ENCODE assay signal across 9 cellular contexts in the genomic region with DNA sequence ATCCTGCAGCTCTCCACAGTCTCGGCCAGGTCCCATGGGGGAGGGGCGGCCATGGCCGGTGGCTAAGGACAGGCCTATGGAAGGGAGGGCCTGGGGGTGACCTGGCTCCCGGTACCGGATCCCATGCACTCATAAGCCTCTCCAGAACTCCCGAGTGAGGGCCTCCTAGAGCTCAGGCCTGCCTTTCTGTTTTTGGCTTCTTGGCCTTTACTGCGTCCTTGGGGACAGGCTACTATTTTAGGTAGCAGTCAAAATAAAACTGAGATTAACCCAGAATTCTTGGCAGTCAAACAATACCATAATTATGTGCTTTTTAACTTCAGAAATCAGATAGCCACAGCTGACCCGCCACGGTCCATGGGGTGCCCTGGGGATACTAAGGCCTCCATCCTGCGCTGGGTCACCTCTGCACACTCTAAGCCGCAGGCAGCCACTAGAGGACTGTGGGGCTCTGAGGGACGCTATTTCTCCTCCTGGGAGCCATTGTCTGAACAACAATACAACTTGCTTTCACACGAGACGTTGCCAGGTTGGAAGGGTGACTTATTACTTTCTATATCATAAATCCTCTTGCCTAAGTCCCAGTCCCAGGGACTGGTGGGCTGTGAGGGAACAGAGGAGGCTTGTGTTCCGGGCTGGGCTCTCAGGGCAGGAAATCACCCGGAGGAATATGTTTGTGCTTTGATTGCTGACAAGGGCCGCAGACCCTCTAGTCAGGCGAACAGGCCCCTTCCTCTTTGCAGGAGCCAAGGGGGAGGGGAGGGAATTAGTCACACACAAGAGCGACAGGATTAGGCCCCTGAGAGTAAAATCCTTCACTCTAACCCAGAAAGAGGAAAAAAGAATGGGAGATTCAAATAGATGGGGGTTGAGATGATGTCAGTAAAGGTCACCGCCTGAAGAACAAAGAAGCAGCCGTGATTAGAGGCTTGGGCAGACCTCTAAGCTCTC. TPM values are rescaled to one million over a fixed set of nuclear protein-coding genes. Genes with fewer than 3 reads are reported as not detected.
DNase-seq lines count a peak whose midpoint lies in the region; ATAC-seq and TF ChIP-seq lines count a peak whose summit lies in the region.
"Had no signal": no experiment of that assay in that cellular context is flagged by ENCODE, and none has a peak within 500 bp of the region (broad histone marks: within the 10 kb centered on the region; RNA-seq: fewer than 3 reads in every experiment).

No MANE protein-coding gene starts in this region.

- intact Hi-C loops in Right ventricle myocardium superior (cut with DNase I) = loop anchor here (10.0 kb wide), 1 partner anchor 92 kb away; no protein-coding TSS in a partner anchor

- H3K9me2 ChIP-seq in SK-N-SH = no peaks in the 10 kb centered on the region

- WGBS in SK-N-SH (ENCODE audit: low lambda C conversion rate) = 88% methylated on average over 20 of the region's 21 CpGs

- POLR2A ChIA-PET in SK-N-SH (lab: Yijun Ruan, JAX) = no interaction called here

- H3F3A ChIP-seq in SK-N-SH (replicated peaks; ENCODE audit: insufficient read depth) = peaks cover 3% of the 10 kb centered on the region

- H3K9me3 ChIP-seq in SK-N-SH (peaks cover 5% of the 10 kb centered on the region; the same call in 1 of the 2 replicates), parathyroid adenoma (ENCODE audit: control insufficient read depth, low read length) (no peaks in the 10 kb centered on the region)

- no peak overlapping the region for H3K9ac ChIP-seq in SK-N-SH
- no peak overlapping the region for H3K9ac ChIP-seq in parathyroid adenoma

- TF ChIP-seq EP300 in SK-N-SH (IDR thresholded peaks at IDR 0.05; ENCODE audit: borderline replicate concordance in 1 of 2, low read depth in 1 of 2, low read length in 1 of 2) = no peak

- DNase-seq in Daoy (ENCODE audit: low read depth) = peak; percentile 59
- DNase-seq in SK-N-SH = peak; percentile 50
- DNase-seq in Right ventricle myocardium superior = peak; percentile 76
- no peak for DNase-seq in OCI-M2 (lab: John Stamatoyannopoulos, UW; ENCODE audit: unreplicated experiment)
- DNase-seq: NCI-H1694 had no signal

- H3K36me3 ChIP-seq in SK-N-SH (replicated peaks in 1 of 2; ENCODE audit: control insufficient read depth in 1 of 2, insufficient read depth in 2 of 2, low read length in 1 of 2) (no peaks in the 10 kb centered on the region), parathyroid adenoma (ENCODE audit: control insufficient read depth, insufficient read depth, low read length) (no peaks in the 10 kb centered on the region)

- H3K4me3 ChIP-seq in SK-N-SH (ENCODE audit: low read depth in 2 of 2, low read length in 1 of 2) = no peak overlapping the region
- no peak overlapping the region for H3K4me3 ChIP-seq in parathyroid adenoma (ENCODE audit: low read depth, low read length)

- H3K4me2 ChIP-seq in SK-N-SH = no peak overlapping the region
- H3K4me2 ChIP-seq in parathyroid adenoma (ENCODE audit: low read length) = no peak overlapping the region

- H2AFZ ChIP-seq in SK-N-SH (ENCODE audit: low read depth) (peak overlapping the region; percentile 32; the same call in 1 of the 2 replicates), parathyroid adenoma (peak overlapping the region; percentile 6)

- CTCF ChIA-PET in SK-N-SH (lab: Yijun Ruan, JAX) = interaction anchor here (0.5 to 3.5 kb wide), 4 partner anchors 16 to 94 kb away, joined by 3 to 14 read pairs (median 4); no protein-coding TSS in a partner anchor

- H3K79me2 ChIP-seq in SK-N-SH (ENCODE audit: insufficient read depth) (no peaks in the 10 kb centered on the region), parathyroid adenoma (no peaks in the 10 kb centered on the region)

- H3K27me3 ChIP-seq in SK-N-SH (ENCODE audit: insufficient read depth) (no peaks in the 10 kb centered on the region), parathyroid adenoma (ENCODE audit: control insufficient read depth, insufficient read depth, low read length) (no peaks in the 10 kb centered on the region)

- TF ChIP-seq CTCF in SK-N-SH (IDR thresholded peaks at IDR 0.05) = no peak
- TF ChIP-seq CTCF in parathyroid adenoma (IDR thresholded peaks at IDR 0.05) = no peak

- no peak for TF ChIP-seq RAD21 in SK-N-SH (IDR thresholded peaks at IDR 0.05; ENCODE audit: low read length)

- ATAC-seq in Right ventricle myocardium superior (ENCODE audit: poor library complexity) (peak; percentile 82), GM21526 (IDR thresholded peaks at IDR 0.05; ENCODE audit: low FRiP score, unreplicated experiment) (no peak), GM21717 (IDR thresholded peaks at IDR 0.05; ENCODE audit: unreplicated experiment) (no peak), GM21619 (IDR thresholded peaks at IDR 0.05; ENCODE audit: unreplicated experiment) (no peak)

- H3K27ac ChIP-seq in SK-N-SH (ENCODE audit: low read depth in 2 of 2, low read length in 1 of 2) (peak overlapping the region; percentile 8 to 23; a peak in 2 of 4 replicates), parathyroid adenoma (no peak overlapping the region)

- H4K20me1 ChIP-seq in SK-N-SH (ENCODE audit: insufficient read depth) = no peaks in the 10 kb centered on the region

- H3K4me1 ChIP-seq in SK-N-SH (ENCODE audit: control insufficient read depth in 1 of 2, insufficient read depth in 2 of 2, low read depth in 1 of 2, low read length in 1 of 2) (peaks cover 8 to 19% of the 10 kb centered on the region in 2 experiments; a peak in 2 of 4 replicates), parathyroid adenoma (peaks cover 5% of the 10 kb centered on the region)

TF ChIP-seq in SK-N-SH, 30 proteins besides CTCF, POLR2A, EP300 and RAD21:
- TF ChIP-seq TAF1 (IDR thresholded peaks at IDR 0.05; ENCODE audit: borderline replicate concordance, low read depth, low read length) = no peak
- TF ChIP-seq, protein P1, sequence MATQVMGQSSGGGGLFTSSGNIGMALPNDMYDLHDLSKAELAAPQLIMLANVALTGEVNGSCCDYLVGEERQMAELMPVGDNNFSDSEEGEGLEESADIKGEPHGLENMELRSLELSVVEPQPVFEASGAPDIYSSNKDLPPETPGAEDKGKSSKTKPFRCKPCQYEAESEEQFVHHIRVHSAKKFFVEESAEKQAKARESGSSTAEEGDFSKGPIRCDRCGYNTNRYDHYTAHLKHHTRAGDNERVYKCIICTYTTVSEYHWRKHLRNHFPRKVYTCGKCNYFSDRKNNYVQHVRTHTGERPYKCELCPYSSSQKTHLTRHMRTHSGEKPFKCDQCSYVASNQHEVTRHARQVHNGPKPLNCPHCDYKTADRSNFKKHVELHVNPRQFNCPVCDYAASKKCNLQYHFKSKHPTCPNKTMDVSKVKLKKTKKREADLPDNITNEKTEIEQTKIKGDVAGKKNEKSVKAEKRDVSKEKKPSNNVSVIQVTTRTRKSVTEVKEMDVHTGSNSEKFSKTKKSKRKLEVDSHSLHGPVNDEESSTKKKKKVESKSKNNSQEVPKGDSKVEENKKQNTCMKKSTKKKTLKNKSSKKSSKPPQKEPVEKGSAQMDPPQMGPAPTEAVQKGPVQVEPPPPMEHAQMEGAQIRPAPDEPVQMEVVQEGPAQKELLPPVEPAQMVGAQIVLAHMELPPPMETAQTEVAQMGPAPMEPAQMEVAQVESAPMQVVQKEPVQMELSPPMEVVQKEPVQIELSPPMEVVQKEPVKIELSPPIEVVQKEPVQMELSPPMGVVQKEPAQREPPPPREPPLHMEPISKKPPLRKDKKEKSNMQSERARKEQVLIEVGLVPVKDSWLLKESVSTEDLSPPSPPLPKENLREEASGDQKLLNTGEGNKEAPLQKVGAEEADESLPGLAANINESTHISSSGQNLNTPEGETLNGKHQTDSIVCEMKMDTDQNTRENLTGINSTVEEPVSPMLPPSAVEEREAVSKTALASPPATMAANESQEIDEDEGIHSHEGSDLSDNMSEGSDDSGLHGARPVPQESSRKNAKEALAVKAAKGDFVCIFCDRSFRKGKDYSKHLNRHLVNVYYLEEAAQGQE (IDR thresholded peaks at IDR 0.05; ENCODE audit: low read depth, low read length) = no peak
- no peak for TF ChIP-seq GATA2 (CRISPR knock-in tag; IDR thresholded peaks at IDR 0.05)
- no peak for TF ChIP-seq EZH2phosphoT487 (IDR thresholded peaks at IDR 0.05; ENCODE audit: borderline replicate concordance, low read depth)
- no peak for TF ChIP-seq YY1 (IDR thresholded peaks at IDR 0.05; ENCODE audit: low read depth)
- TF ChIP-seq, protein P2, sequence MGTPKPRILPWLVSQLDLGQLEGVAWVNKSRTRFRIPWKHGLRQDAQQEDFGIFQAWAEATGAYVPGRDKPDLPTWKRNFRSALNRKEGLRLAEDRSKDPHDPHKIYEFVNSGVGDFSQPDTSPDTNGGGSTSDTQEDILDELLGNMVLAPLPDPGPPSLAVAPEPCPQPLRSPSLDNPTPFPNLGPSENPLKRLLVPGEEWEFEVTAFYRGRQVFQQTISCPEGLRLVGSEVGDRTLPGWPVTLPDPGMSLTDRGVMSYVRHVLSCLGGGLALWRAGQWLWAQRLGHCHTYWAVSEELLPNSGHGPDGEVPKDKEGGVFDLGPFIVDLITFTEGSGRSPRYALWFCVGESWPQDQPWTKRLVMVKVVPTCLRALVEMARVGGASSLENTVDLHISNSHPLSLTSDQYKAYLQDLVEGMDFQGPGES (IDR thresholded peaks at IDR 0.05; ENCODE audit: low read depth, low read length) = no peak
- TF ChIP-seq FOSL2 (IDR thresholded peaks at IDR 0.05; ENCODE audit: borderline replicate concordance, low read depth) = no peak
- TF ChIP-seq POLR2AphosphoS5 (IDR thresholded peaks at IDR 0.05; ENCODE audit: low read depth, low read length) = no peak

RNA-seq across cellular contexts. Expression of a gene that starts 40.7 kb away (rescaled TPM):
- total RNA-seq in Daoy (2014; rRNA removed; shearing (Covaris generic)) = 70.5 and 78.2 TPM in 2 replicates
- polyA plus RNA-seq in SK-N-SH (2012; rRNA removed) = 49.2 and 58.4 TPM in 2 replicates
- 40.2 and 48.4 TPM in 2 replicates for polyA plus RNA-seq in SK-N-SH (2012; cell fraction: cytosol; rRNA removed)
- polyA plus RNA-seq in SK-N-SH (2012; cell fraction: nucleus; rRNA removed) = 59.5 and 69.2 TPM in 2 replicates
- 18.5 TPM for total RNA-seq in Right ventricle myocardium superior
